Comparison of ENCODE assay signal across 1 cellular context in the genomic region with DNA sequence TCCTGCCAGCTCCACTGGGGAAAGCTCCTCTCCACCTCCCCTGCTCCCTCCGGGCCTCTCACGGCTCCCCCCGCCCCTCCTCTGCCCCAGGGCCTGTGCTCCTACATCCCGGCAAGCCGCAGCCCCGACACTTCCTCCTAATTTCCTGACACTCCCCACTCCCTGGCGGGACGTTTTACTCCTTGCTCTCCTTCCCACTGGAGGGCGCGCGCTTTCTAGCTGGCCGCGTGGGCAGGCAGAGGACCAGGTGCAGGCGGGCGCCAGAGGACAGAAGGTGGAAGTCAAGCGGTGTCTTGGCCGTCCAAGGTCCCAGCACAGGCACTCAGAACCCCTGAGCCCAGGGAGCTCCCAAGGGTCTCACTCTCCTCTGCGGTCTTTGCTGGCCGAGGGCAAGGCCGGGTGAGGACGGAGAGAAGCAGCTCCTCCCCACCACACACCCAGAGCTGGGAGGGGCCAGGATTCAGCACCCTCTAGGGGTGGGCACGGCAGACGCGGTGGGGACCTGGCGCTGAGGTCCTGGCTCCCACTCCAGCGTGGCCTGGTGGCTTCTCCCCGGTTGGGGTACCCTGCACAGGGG.
TF ChIP-seq lines count a peak whose summit lies in the region.

No MANE protein-coding gene starts in this region.

TF ChIP-seq in K562, 482 proteins besides CTCF, POLR2A, EP300 and RAD21 (continued from another document and continues in another):
- TF ChIP-seq, protein P1, sequence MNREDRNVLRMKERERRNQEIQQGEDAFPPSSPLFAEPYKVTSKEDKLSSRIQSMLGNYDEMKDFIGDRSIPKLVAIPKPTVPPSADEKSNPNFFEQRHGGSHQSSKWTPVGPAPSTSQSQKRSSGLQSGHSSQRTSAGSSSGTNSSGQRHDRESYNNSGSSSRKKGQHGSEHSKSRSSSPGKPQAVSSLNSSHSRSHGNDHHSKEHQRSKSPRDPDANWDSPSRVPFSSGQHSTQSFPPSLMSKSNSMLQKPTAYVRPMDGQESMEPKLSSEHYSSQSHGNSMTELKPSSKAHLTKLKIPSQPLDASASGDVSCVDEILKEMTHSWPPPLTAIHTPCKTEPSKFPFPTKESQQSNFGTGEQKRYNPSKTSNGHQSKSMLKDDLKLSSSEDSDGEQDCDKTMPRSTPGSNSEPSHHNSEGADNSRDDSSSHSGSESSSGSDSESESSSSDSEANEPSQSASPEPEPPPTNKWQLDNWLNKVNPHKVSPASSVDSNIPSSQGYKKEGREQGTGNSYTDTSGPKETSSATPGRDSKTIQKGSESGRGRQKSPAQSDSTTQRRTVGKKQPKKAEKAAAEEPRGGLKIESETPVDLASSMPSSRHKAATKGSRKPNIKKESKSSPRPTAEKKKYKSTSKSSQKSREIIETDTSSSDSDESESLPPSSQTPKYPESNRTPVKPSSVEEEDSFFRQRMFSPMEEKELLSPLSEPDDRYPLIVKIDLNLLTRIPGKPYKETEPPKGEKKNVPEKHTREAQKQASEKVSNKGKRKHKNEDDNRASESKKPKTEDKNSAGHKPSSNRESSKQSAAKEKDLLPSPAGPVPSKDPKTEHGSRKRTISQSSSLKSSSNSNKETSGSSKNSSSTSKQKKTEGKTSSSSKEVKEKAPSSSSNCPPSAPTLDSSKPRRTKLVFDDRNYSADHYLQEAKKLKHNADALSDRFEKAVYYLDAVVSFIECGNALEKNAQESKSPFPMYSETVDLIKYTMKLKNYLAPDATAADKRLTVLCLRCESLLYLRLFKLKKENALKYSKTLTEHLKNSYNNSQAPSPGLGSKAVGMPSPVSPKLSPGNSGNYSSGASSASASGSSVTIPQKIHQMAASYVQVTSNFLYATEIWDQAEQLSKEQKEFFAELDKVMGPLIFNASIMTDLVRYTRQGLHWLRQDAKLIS (CRISPR knock-in tag; IDR thresholded peaks at IDR 0.05): no peak
- peak in 1 of 2 experiments; percentile 21; a peak in 1 of 4 replicates for TF ChIP-seq RCOR1 (IDR thresholded peaks at IDR 0.05; ENCODE audit: borderline replicate concordance in 1 of 2, low read depth in 2 of 2, low read length in 2 of 2)
- TF ChIP-seq HDAC2 (IDR thresholded peaks at IDR 0.05): no peak
- TF ChIP-seq ZNF584 (CRISPR knock-in tag; IDR thresholded peaks at IDR 0.05; ENCODE audit: low read depth): no peak
- TF ChIP-seq, protein P2, sequence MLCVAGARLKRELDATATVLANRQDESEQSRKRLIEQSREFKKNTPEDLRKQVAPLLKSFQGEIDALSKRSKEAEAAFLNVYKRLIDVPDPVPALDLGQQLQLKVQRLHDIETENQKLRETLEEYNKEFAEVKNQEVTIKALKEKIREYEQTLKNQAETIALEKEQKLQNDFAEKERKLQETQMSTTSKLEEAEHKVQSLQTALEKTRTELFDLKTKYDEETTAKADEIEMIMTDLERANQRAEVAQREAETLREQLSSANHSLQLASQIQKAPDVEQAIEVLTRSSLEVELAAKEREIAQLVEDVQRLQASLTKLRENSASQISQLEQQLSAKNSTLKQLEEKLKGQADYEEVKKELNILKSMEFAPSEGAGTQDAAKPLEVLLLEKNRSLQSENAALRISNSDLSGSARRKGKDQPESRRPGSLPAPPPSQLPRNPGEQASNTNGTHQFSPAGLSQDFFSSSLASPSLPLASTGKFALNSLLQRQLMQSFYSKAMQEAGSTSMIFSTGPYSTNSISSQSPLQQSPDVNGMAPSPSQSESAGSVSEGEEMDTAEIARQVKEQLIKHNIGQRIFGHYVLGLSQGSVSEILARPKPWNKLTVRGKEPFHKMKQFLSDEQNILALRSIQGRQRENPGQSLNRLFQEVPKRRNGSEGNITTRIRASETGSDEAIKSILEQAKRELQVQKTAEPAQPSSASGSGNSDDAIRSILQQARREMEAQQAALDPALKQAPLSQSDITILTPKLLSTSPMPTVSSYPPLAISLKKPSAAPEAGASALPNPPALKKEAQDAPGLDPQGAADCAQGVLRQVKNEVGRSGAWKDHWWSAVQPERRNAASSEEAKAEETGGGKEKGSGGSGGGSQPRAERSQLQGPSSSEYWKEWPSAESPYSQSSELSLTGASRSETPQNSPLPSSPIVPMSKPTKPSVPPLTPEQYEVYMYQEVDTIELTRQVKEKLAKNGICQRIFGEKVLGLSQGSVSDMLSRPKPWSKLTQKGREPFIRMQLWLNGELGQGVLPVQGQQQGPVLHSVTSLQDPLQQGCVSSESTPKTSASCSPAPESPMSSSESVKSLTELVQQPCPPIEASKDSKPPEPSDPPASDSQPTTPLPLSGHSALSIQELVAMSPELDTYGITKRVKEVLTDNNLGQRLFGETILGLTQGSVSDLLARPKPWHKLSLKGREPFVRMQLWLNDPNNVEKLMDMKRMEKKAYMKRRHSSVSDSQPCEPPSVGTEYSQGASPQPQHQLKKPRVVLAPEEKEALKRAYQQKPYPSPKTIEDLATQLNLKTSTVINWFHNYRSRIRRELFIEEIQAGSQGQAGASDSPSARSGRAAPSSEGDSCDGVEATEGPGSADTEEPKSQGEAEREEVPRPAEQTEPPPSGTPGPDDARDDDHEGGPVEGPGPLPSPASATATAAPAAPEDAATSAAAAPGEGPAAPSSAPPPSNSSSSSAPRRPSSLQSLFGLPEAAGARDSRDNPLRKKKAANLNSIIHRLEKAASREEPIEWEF (CRISPR knock-in tag; IDR thresholded peaks at IDR 0.05): no peak
- 0 out of 2 replicates have a peak, but pooled peaks have one; percentile 15 for TF ChIP-seq BCOR (IDR thresholded peaks at IDR 0.05)
- TF ChIP-seq, protein P3, sequence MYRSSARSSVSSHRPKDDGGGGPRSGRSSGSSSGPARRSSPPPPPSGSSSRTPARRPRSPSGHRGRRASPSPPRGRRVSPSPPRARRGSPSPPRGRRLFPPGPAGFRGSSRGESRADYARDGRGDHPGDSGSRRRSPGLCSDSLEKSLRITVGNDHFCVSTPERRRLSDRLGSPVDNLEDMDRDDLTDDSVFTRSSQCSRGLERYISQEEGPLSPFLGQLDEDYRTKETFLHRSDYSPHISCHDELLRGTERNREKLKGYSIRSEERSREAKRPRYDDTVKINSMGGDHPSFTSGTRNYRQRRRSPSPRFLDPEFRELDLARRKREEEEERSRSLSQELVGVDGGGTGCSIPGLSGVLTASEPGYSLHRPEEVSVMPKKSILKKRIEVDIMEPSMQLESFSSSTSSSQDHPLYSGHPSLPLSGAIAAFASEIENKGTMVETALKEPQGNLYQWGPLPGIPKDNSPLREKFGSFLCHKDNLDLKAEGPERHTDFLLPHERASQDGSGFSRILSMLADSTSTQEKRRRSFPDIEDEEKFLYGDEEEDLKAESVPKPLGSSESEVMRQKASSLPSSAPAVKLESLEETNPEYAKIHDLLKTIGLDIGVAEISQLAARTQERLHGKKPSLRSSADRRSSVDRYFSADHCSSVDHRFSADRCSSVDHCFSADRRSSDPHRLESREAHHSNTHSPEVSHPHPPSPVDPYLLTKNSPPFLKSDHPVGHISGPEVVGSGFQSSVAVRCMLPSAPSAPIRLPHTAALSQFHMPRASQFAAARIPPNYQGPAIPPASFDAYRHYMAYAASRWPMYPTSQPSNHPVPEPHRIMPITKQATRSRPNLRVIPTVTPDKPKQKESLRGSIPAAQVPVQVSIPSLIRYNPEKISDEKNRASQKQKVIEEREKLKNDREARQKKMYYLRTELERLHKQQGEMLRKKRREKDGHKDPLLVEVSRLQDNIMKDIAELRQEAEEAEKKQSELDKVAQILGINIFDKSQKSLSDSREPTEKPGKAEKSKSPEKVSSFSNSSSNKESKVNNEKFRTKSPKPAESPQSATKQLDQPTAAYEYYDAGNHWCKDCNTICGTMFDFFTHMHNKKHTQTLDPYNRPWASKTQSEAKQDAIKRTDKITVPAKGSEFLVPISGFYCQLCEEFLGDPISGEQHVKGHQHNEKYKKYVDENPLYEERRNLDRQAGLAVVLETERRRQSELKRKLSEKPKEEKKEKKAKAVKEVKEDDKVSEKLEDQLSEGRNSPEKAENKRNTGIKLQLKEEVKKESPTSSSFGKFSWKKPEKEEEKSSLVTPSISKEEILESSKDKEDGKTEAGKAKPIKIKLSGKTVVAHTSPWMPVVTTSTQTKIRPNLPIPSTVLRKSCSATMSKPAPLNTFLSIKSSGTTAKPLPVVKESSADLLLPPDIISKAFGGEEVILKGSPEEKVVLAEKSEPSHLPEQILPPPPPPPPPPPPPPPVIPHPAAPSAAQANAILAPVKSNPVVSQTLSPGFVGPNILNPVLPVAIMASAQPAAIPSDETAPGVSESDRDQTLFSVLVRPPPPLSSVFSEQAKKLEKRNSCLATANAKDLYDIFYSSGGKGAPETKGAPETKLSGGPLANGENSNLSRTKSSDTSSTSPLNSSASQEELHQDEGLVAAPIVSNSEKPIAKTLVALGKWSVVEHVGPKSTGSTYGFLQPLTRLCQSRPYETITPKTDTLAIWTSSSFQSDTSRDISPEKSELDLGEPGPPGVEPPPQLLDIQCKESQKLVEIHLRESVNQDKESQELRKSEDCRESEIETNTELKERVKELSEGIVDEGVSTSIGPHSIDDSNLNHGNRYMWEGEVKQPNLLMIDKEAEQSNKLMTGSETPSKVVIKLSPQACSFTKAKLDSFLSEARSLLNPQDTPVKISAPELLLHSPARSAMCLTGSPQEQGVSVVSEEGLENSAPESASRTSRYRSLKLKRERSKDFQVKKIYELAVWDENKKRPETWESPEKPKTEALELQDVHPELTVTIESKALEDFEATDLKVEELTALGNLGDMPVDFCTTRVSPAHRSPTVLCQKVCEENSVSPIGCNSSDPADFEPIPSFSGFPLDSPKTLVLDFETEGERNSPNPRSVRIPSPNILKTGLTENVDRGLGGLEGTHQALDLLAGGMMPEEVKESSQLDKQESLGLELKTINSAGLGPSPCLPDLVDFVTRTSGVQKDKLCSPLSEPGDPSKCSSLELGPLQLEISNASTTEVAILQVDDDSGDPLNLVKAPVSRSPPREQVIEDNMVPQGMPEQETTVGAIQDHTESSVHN (IDR thresholded peaks at IDR 0.05; ENCODE audit: borderline replicate concordance in 1 of 2, low read depth in 1 of 2): no peak
- no peak for TF ChIP-seq RB1 (IDR thresholded peaks at IDR 0.05; ENCODE audit: low read depth)
- no peak for TF ChIP-seq CHD2 (IDR thresholded peaks at IDR 0.05; ENCODE audit: low read depth, low read length)
- TF ChIP-seq, protein P4, sequence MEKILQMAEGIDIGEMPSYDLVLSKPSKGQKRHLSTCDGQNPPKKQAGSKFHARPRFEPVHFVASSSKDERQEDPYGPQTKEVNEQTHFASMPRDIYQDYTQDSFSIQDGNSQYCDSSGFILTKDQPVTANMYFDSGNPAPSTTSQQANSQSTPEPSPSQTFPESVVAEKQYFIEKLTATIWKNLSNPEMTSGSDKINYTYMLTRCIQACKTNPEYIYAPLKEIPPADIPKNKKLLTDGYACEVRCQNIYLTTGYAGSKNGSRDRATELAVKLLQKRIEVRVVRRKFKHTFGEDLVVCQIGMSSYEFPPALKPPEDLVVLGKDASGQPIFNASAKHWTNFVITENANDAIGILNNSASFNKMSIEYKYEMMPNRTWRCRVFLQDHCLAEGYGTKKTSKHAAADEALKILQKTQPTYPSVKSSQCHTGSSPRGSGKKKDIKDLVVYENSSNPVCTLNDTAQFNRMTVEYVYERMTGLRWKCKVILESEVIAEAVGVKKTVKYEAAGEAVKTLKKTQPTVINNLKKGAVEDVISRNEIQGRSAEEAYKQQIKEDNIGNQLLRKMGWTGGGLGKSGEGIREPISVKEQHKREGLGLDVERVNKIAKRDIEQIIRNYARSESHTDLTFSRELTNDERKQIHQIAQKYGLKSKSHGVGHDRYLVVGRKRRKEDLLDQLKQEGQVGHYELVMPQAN (IDR thresholded peaks at IDR 0.05; ENCODE audit: borderline replicate concordance): no peak
- no peak for TF ChIP-seq MYBL2 (IDR thresholded peaks at IDR 0.05; ENCODE audit: low read depth)
- TF ChIP-seq MYBL2 (CRISPR knock-in tag; IDR thresholded peaks at IDR 0.05; ENCODE audit: borderline replicate concordance): no peak
- TF ChIP-seq, protein P5, sequence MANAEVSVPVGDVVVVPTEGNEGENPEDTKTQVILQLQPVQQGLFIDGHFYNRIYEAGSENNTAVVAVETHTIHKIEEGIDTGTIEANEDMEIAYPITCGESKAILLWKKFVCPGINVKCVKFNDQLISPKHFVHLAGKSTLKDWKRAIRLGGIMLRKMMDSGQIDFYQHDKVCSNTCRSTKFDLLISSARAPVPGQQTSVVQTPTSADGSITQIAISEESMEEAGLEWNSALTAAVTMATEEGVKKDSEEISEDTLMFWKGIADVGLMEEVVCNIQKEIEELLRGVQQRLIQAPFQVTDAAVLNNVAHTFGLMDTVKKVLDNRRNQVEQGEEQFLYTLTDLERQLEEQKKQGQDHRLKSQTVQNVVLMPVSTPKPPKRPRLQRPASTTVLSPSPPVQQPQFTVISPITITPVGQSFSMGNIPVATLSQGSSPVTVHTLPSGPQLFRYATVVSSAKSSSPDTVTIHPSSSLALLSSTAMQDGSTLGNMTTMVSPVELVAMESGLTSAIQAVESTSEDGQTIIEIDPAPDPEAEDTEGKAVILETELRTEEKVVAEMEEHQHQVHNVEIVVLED (CRISPR knock-in tag; IDR thresholded peaks at IDR 0.05): no peak
- no peak for TF ChIP-seq HDAC3 (IDR thresholded peaks at IDR 0.05; ENCODE audit: borderline replicate concordance, partially characterized antibody)
- TF ChIP-seq NFE2 (IDR thresholded peaks at IDR 0.05; ENCODE audit: low read depth): no peak
- no peak for TF ChIP-seq ZNF444 (CRISPR knock-in tag; IDR thresholded peaks at IDR 0.05)
- TF ChIP-seq FOXK2 (conservative IDR thresholded peaks at IDR 0.05 in 1 of 2, IDR thresholded peaks at IDR 0.05 in 1 of 2; ENCODE audit: low read depth in 2 of 2): no peak
- no peak for TF ChIP-seq SMARCC2 (IDR thresholded peaks at IDR 0.05; ENCODE audit: low read depth)
- TF ChIP-seq, protein P6, sequence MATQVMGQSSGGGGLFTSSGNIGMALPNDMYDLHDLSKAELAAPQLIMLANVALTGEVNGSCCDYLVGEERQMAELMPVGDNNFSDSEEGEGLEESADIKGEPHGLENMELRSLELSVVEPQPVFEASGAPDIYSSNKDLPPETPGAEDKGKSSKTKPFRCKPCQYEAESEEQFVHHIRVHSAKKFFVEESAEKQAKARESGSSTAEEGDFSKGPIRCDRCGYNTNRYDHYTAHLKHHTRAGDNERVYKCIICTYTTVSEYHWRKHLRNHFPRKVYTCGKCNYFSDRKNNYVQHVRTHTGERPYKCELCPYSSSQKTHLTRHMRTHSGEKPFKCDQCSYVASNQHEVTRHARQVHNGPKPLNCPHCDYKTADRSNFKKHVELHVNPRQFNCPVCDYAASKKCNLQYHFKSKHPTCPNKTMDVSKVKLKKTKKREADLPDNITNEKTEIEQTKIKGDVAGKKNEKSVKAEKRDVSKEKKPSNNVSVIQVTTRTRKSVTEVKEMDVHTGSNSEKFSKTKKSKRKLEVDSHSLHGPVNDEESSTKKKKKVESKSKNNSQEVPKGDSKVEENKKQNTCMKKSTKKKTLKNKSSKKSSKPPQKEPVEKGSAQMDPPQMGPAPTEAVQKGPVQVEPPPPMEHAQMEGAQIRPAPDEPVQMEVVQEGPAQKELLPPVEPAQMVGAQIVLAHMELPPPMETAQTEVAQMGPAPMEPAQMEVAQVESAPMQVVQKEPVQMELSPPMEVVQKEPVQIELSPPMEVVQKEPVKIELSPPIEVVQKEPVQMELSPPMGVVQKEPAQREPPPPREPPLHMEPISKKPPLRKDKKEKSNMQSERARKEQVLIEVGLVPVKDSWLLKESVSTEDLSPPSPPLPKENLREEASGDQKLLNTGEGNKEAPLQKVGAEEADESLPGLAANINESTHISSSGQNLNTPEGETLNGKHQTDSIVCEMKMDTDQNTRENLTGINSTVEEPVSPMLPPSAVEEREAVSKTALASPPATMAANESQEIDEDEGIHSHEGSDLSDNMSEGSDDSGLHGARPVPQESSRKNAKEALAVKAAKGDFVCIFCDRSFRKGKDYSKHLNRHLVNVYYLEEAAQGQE (CRISPR knock-in tag; IDR thresholded peaks at IDR 0.05; ENCODE audit: low read depth): no peak
- TF ChIP-seq KLF10 (CRISPR knock-in tag; IDR thresholded peaks at IDR 0.05): no peak
- TF ChIP-seq ZNF695 (CRISPR knock-in tag; IDR thresholded peaks at IDR 0.05): no peak
- TF ChIP-seq MCM5 (IDR thresholded peaks at IDR 0.05; ENCODE audit: low read depth): no peak
